2 cellular contexts compared by ENCODE assay signal in genomic region chr18:46322411-46322891, GRCh38.
TF ChIP-seq lines count a peak whose summit lies in the region.

No MANE protein-coding gene starts in this region.

TF ChIP-seq in A549, 52 proteins besides CTCF, POLR2A, EP300 and RAD21 (continued from another document):
- TF ChIP-seq PBX3 (IDR thresholded peaks at IDR 0.05) (no peak), ESRRA (IDR thresholded peaks at IDR 0.05; ENCODE audit: borderline replicate concordance, low read length) (no peak), NPAS2 (CRISPR knock-in tag; IDR thresholded peaks at IDR 0.05; ENCODE audit: borderline replicate concordance) (no peak), ZSCAN20 (CRISPR knock-in tag; IDR thresholded peaks at IDR 0.05) (no peak), REST (IDR thresholded peaks at IDR 0.05) (no peak), E2F6 (IDR thresholded peaks at IDR 0.05; ENCODE audit: borderline replicate concordance, low read depth) (no peak), RCOR1 (IDR thresholded peaks at IDR 0.05; ENCODE audit: low read depth, low read length) (no peak), ELK1 (IDR thresholded peaks at IDR 0.05; ENCODE audit: low read depth, low read length) (no peak), RFX5 (IDR thresholded peaks at IDR 0.05) (no peak), HDAC2 (IDR thresholded peaks at IDR 0.05) (no peak), HES2 (IDR thresholded peaks at IDR 0.05) (no peak), CEBPB (IDR thresholded peaks at IDR 0.05) (no peak), HOXB13 (CRISPR knock-in tag; IDR thresholded peaks at IDR 0.05; ENCODE audit: low read depth) (no peak)

TF ChIP-seq in H1, 55 proteins besides CTCF, POLR2A, EP300 and RAD21 (continued from another document):
- TF ChIP-seq TAF7 (optimal IDR thresholded peaks at IDR 0.05; ENCODE audit: borderline replicate concordance, low read depth, low read length), result no peak
- TF ChIP-seq NANOG (IDR thresholded peaks at IDR 0.05; ENCODE audit: insufficient read depth, low read depth, low read length, poor library complexity, severe bottlenecking), result no peak
- no peak for TF ChIP-seq ATF3 (IDR thresholded peaks at IDR 0.05; ENCODE audit: insufficient read depth, low read depth, low read length)
- TF ChIP-seq BRCA1 (IDR thresholded peaks at IDR 0.05; ENCODE audit: low read depth, low read length), result no peak
- no peak for TF ChIP-seq MAFK (IDR thresholded peaks at IDR 0.05; ENCODE audit: low read depth, low read length)
- no peak for TF ChIP-seq GTF2F1 (IDR thresholded peaks at IDR 0.05; ENCODE audit: borderline replicate concordance, low read depth, low read length)
- TF ChIP-seq MAX (IDR thresholded peaks at IDR 0.05), result no peak; the same call in 1 of the 2 replicates
- no peak for TF ChIP-seq RFX5 (IDR thresholded peaks at IDR 0.05; ENCODE audit: borderline replicate concordance, low read depth, low read length)
- no peak for TF ChIP-seq KDM4A (IDR thresholded peaks at IDR 0.05; ENCODE audit: low read depth, low read length, severe bottlenecking)
- TF ChIP-seq CBX8 (IDR thresholded peaks at IDR 0.05; ENCODE audit: borderline replicate concordance, low read depth, low read length), result no peak
- TF ChIP-seq SIRT6 (IDR thresholded peaks at IDR 0.05; ENCODE audit: low read length), result no peak
- TF ChIP-seq HDAC2 (IDR thresholded peaks at IDR 0.05; ENCODE audit: borderline replicate concordance in 1 of 2, low read depth in 2 of 2, low read length in 2 of 2), result no peak
- TF ChIP-seq SIX5 (IDR thresholded peaks at IDR 0.05; ENCODE audit: low read depth, low read length), result no peak
